26 cellular contexts compared by ENCODE assay signal in the genomic region with DNA sequence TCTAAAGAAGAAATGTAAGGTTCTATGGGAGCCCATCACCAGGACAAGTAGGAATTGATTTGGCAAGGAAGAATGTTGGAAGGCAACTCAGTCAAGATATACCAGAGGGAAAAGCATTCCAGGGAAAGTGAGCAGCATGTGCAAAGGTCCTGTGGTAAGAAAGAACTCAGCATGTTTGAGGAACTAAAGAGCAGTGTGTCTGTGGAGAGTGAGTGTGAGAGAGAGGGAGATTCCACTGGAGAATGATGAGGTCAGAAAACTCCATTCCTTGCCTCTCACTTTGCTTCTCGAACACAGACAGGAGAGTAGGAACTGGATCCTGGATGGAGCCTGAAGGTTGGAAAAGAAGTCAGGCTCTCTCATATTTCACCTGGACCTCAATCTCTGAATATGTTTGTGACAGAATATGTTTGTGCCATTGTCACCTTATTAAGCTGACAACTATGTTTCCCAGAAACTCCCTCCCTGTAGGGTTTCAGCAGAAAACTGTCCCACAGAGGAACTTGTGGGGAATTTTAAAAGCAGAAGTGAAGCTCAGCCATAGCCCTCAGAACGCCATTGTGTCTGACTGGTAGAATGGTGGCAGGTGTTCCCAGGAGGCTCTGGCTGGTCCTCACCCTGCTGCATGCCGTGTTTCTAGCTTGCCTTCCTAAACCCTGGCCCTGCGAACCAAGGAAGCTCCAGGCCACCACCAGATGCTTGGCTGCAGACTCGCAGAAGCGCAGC.
"Had no signal": no experiment of that assay in that cellular context is flagged by ENCODE, and none has a peak within 500 bp of the region (broad histone marks: within the 10 kb centered on the region; RNA-seq: fewer than 3 reads in every experiment).

No MANE protein-coding gene starts in this region.

- H3K36me3 Mint-ChIP-seq: naive thymus-derived CD4-positive, alpha-beta T cell; stimulated activated effector memory CD8-positive, alpha-beta T cell treated with anti-CD3 and anti-CD28 coated beads, Interleukin-12 subunit alpha, Interleukin-12 subunit beta, amount 100 ng/mL, for 72 hours had no signal

- H3K4me1 ChIP-seq: esophagus muscularis mucosa, foreskin keratinocyte, gastroesophageal sphincter, heart left ventricle, psoas muscle, sigmoid colon, transverse colon had no signal

- DNase-seq: dermis blood vessel endothelial cell; effector memory CD4-positive, alpha-beta T cell; foreskin keratinocyte; heart left ventricle; kidney; mesenchymal stem cell; midbrain; naive thymus-derived CD4-positive, alpha-beta T cell; nucleus accumbens; ovary; posterior cingulate gyrus; psoas muscle; right cardiac atrium; sigmoid colon; stimulated activated CD4-positive, alpha-beta T cell treated with anti-CD3 and anti-CD28 coated beads, Interleukin-2, amount 100 ng/mL, for 24 hours; stimulated activated CD4-positive, alpha-beta T cell treated with anti-CD3 and anti-CD28 coated beads, Interleukin-4, amount 100 ng/mL, for 24 hours; transverse colon had no signal

- H3K9me3 Mint-ChIP-seq: nephron had no signal

- H3K27ac ChIP-seq: coronary artery, esophagus muscularis mucosa, foreskin keratinocyte, gastroesophageal sphincter, heart left ventricle, hepatocyte, ovary, psoas muscle, sigmoid colon, transverse colon had no signal

- H3K9me3 ChIP-seq: esophagus muscularis mucosa, ovary, psoas muscle, sigmoid colon, transverse colon had no signal

- H3K79me2 ChIP-seq: hepatocyte had no signal

- H3K4me3 ChIP-seq: coronary artery, esophagus muscularis mucosa, gastroesophageal sphincter, heart left ventricle, hepatocyte, ovary, psoas muscle, sigmoid colon, transverse colon had no signal

- H3K27me3 ChIP-seq: esophagus muscularis mucosa, hepatocyte, ovary, transverse colon had no signal

- ATAC-seq: foreskin keratinocyte; gastroesophageal sphincter; heart left ventricle; left lobe of liver; naive thymus-derived CD4-positive, alpha-beta T cell; psoas muscle; right cardiac atrium; stimulated activated effector memory CD8-positive, alpha-beta T cell treated with anti-CD3 and anti-CD28 coated beads, Interleukin-12 subunit alpha, Interleukin-12 subunit beta, amount 100 ng/mL, for 72 hours had no signal

- H3K36me3 ChIP-seq: esophagus muscularis mucosa, gastroesophageal sphincter, heart left ventricle, ovary, sigmoid colon, transverse colon had no signal

- H3K4me3 Mint-ChIP-seq: naive thymus-derived CD4-positive, alpha-beta T cell; nephron; stimulated activated effector memory CD8-positive, alpha-beta T cell treated with anti-CD3 and anti-CD28 coated beads, Interleukin-12 subunit alpha, Interleukin-12 subunit beta, amount 100 ng/mL, for 72 hours; stimulated activated naive CD8-positive, alpha-beta T cell treated with anti-CD3 and anti-CD28 coated beads, Interleukin-15, Interleukin-2, amounts not matched to agents 100 ng/mL and 50 ng/mL, for 24 hours had no signal

- H3K4me1 Mint-ChIP-seq: naive thymus-derived CD4-positive, alpha-beta T cell; stimulated activated effector memory CD8-positive, alpha-beta T cell treated with anti-CD3 and anti-CD28 coated beads, Interleukin-12 subunit alpha, Interleukin-12 subunit beta, amount 100 ng/mL, for 72 hours had no signal

- FAIRE-seq: endothelial cell of umbilical vein, kidney had no signal

- H3K4me2 ChIP-seq: hepatocyte had no signal

- H2AFZ ChIP-seq: hepatocyte had no signal

- H3K27ac Mint-ChIP-seq: naive thymus-derived CD4-positive, alpha-beta T cell; nephron; stimulated activated effector memory CD8-positive, alpha-beta T cell treated with anti-CD3 and anti-CD28 coated beads, Interleukin-12 subunit alpha, Interleukin-12 subunit beta, amount 100 ng/mL, for 72 hours; stimulated activated naive CD8-positive, alpha-beta T cell treated with anti-CD3 and anti-CD28 coated beads, Interleukin-15, Interleukin-2, amounts not matched to agents 100 ng/mL and 50 ng/mL, for 24 hours had no signal
